Comparison of ENCODE assay signal across 32 cellular contexts in genomic region chr12:19688489-19688888, GRCh38.
DNase-seq lines count a peak whose midpoint lies in the region; ATAC-seq, FAIRE-seq and TF ChIP-seq lines count a peak whose summit lies in the region.
"Had no signal": no experiment of that assay in that cellular context is flagged by ENCODE, and none has a peak within 500 bp of the region (broad histone marks: within the 10 kb centered on the region; RNA-seq: fewer than 3 reads in every experiment).

No MANE protein-coding gene starts in this region.

- FAIRE-seq in endothelial cell of umbilical vein (lab: Jason Lieb, UNC): no peak
- FAIRE-seq: D721Med, HTR-8/SVneo had no signal

- peak overlapping the region; percentile 69 for H2AFZ ChIP-seq in endothelial cell of umbilical vein (ENCODE audit: low read depth, low read length)
- H2AFZ ChIP-seq in osteoblast (ENCODE audit: low read length): peak overlapping the region; percentile 61
- H2AFZ ChIP-seq: neural progenitor cell had no signal

- H3K9ac ChIP-seq in endothelial cell of umbilical vein (replicated peaks; ENCODE audit: extremely low read depth, insufficient read depth, low read length): no peak overlapping the region
- H3K9ac ChIP-seq: KMS-11, neural progenitor cell had no signal

- H3K79me2 ChIP-seq in endothelial cell of umbilical vein (ENCODE audit: control insufficient read depth, insufficient read depth, low read length): no peaks in the 10 kb centered on the region
- no peaks in the 10 kb centered on the region for H3K79me2 ChIP-seq in osteoblast (ENCODE audit: insufficient read depth, low read length)

- H3K4me3 Mint-ChIP-seq in CD8-positive, alpha-beta T cell: no peak overlapping the region
- H3K4me3 Mint-ChIP-seq: activated CD4-positive, alpha-beta T cell treated with anti-CD3 and anti-CD28 coated beads for 36 hours; activated naive CD8-positive, alpha-beta T cell treated with anti-CD3 and anti-CD28 coated beads, Interleukin-2, amount 50 U/mL, for 24 hours; neural progenitor cell; stimulated activated naive B cell treated with anti-CD40 and anti-IgM and Interleukin-4, amounts not matched to agents 10 μg/mL and 1 μg/mL and 100 μg/mL, for 72 hours; T-helper 17 cell had no signal

- H4K20me1 ChIP-seq in endothelial cell of umbilical vein (replicated peaks; ENCODE audit: control insufficient read depth, extremely low read depth, insufficient read depth, low read length) (no peaks in the 10 kb centered on the region), osteoblast (ENCODE audit: insufficient read depth, low read length) (no peaks in the 10 kb centered on the region)

- ATAC-seq in HG02678 (IDR thresholded peaks at IDR 0.05; ENCODE audit: unreplicated experiment): no peak
- ATAC-seq in CD8-positive, alpha-beta T cell: no peak
- ATAC-seq: activated CD4-positive, alpha-beta T cell treated with anti-CD3 and anti-CD28 coated beads for 36 hours; activated naive CD8-positive, alpha-beta T cell treated with anti-CD3 and anti-CD28 coated beads, Interleukin-2, amount 50 U/mL, for 24 hours; gastroesophageal sphincter; HCT116; left lobe of liver; stimulated activated naive B cell treated with anti-CD40 and anti-IgM and Interleukin-4, amounts not matched to agents 10 μg/mL and 1 μg/mL and 100 μg/mL, for 72 hours; T-helper 17 cell had no signal

- H3K9me1 ChIP-seq in endothelial cell of umbilical vein (replicated peaks; ENCODE audit: control insufficient read depth, extremely low read depth, insufficient read depth, low read length): no peaks in the 10 kb centered on the region

- no peaks in the 10 kb centered on the region for H3K4me1 Mint-ChIP-seq in CD8-positive, alpha-beta T cell (ENCODE audit: low read depth)
- H3K4me1 Mint-ChIP-seq: activated CD4-positive, alpha-beta T cell treated with anti-CD3 and anti-CD28 coated beads for 36 hours; stimulated activated naive B cell treated with anti-CD40 and anti-IgM and Interleukin-4, amounts not matched to agents 10 μg/mL and 1 μg/mL and 100 μg/mL, for 72 hours had no signal

- TF ChIP-seq POLR2A in endothelial cell of umbilical vein (IDR thresholded peaks at IDR 0.05; ENCODE audit: low read depth, low read length): no peak

- H3K36me3 Mint-ChIP-seq in CD8-positive, alpha-beta T cell: no peaks in the 10 kb centered on the region
- H3K36me3 Mint-ChIP-seq: neural progenitor cell; stimulated activated naive B cell treated with anti-CD40 and anti-IgM and Interleukin-4, amounts not matched to agents 10 μg/mL and 1 μg/mL and 100 μg/mL, for 72 hours had no signal

- intact Hi-C loops in endothelial cell of umbilical vein (cut with micrococcal nuclease): no loop called here
- intact Hi-C loops in CD8-positive, alpha-beta T cell (cut with DNase I, micrococcal nuclease): no loop called here

- H3K9me3 ChIP-seq in endothelial cell of umbilical vein (replicated peaks; ENCODE audit: control insufficient read depth, insufficient read depth, low read length) (no peaks in the 10 kb centered on the region), osteoblast (ENCODE audit: low read depth, low read length) (no peaks in the 10 kb centered on the region)
- no peaks in the 10 kb centered on the region for H3K9me3 ChIP-seq in CD8-positive, alpha-beta T cell (ENCODE audit: low read length)
- H3K9me3 ChIP-seq: body of pancreas, gastroesophageal sphincter, sigmoid colon, suprapubic skin had no signal

- H3K4me1 ChIP-seq in endothelial cell of umbilical vein (ENCODE audit: control insufficient read depth, extremely low read depth, insufficient read depth, low read length) (peaks cover 22% of the 10 kb centered on the region), osteoblast (ENCODE audit: insufficient read depth, low read length) (peaks cover 12% of the 10 kb centered on the region)
- H3K4me1 ChIP-seq in CD8-positive, alpha-beta T cell (ENCODE audit: insufficient read depth, low read length): no peaks in the 10 kb centered on the region
- H3K4me1 ChIP-seq: neural progenitor cell, sigmoid colon had no signal

- H3K4me2 ChIP-seq in endothelial cell of umbilical vein (ENCODE audit: insufficient read depth, low read length) (no peak overlapping the region), osteoblast (ENCODE audit: insufficient read depth, low read length) (no peak overlapping the region)
- H3K4me2 ChIP-seq: KMS-11, neural progenitor cell had no signal

- dilution Hi-C loops in endothelial cell of umbilical vein (cut with MboI; ENCODE audit: extremely low pct_ligation_motif_present, low sequenced_read_pairs): no loop called here

- H3K27me3 ChIP-seq in endothelial cell of umbilical vein (ENCODE audit: control insufficient read depth in 2 of 2, insufficient read depth in 2 of 2, low read length in 2 of 2) (no peaks in the 10 kb centered on the region), osteoblast (ENCODE audit: insufficient read depth, low read length) (no peaks in the 10 kb centered on the region)
- H3K27me3 ChIP-seq in CD8-positive, alpha-beta T cell (ENCODE audit: insufficient read depth, low read length): no peaks in the 10 kb centered on the region
- H3K27me3 ChIP-seq: body of pancreas, gastroesophageal sphincter, neural progenitor cell, sigmoid colon, suprapubic skin had no signal

- CTCF ChIA-PET in endothelial cell of umbilical vein (lab: Charles Lee): no interaction called here
- CTCF ChIA-PET in CD8-positive, alpha-beta T cell (lab: Charles Lee): no interaction called here

- peak; percentile 51 for DNase-seq in NCI-H2029 (lab: John Stamatoyannopoulos, UW)
- DNase-seq in NCI-H69 (lab: John Stamatoyannopoulos, UW): peak; percentile 2
- DNase-seq in endothelial cell of umbilical vein (ENCODE audit: low read depth, low spot score): peak; percentile 56
- DNase-seq in osteoblast (ENCODE audit: insufficient read length, low spot score, missing footprints): peak; percentile 41
- no peak for DNase-seq in UCSD-AML1 (lab: John Stamatoyannopoulos, UW; ENCODE audit: unreplicated experiment)
- DNase-seq in CD8-positive, alpha-beta T cell: no peak
- DNase-seq: activated CD4-positive, alpha-beta T cell treated with anti-CD3 and anti-CD28 coated beads for 36 hours; activated gamma-delta T cell treated with Interleukin-2 at 50 U/mL for 16 hours; activated naive CD8-positive, alpha-beta T cell treated with anti-CD3 and anti-CD28 coated beads, Interleukin-2, amount 50 U/mL, for 24 hours; activated T-cell treated with anti-CD3 and anti-CD28 coated beads for 4 hours; effector CD8-positive, alpha-beta T cell; hippocampal formation; mesenchymal stem cell; MV-4-11; NCI-H2171 treated with DMSO at 0.1 percent for 48 hours; NCI-H774; sigmoid colon; stimulated activated CD4-positive, alpha-beta T cell treated with anti-CD3 and anti-CD28 coated beads, Interleukin-4, amount 100 ng/mL, for 4 hours; stimulated activated naive B cell treated with anti-CD40 and anti-IgM and Interleukin-4, amounts not matched to agents 10 μg/mL and 1 μg/mL and 100 μg/mL, for 72 hours; T-helper 17 cell had no signal

- POLR2A ChIA-PET in endothelial cell of umbilical vein (lab: Charles Lee): no interaction called here
- POLR2A ChIA-PET in CD8-positive, alpha-beta T cell (lab: Charles Lee): no interaction called here

- H3K4me3 ChIP-seq in endothelial cell of umbilical vein (replicated peaks in 1 of 3; ENCODE audit: insufficient read depth in 1 of 3, low read depth in 1 of 3, low read length in 3 of 3): no peak overlapping the region
- no peak overlapping the region for H3K4me3 ChIP-seq in osteoblast (ENCODE audit: insufficient read depth, low read length)
- no peak overlapping the region for H3K4me3 ChIP-seq in CD8-positive, alpha-beta T cell (ENCODE audit: low read depth, low read length)
- H3K4me3 ChIP-seq: body of pancreas, gastroesophageal sphincter, neural progenitor cell, sigmoid colon, SK-N-MC, suprapubic skin had no signal

- H3K27ac ChIP-seq in endothelial cell of umbilical vein (ENCODE audit: insufficient read depth, low read depth, low read length) (no peak overlapping the region), osteoblast (ENCODE audit: low read depth, low read length) (no peak overlapping the region)
- H3K27ac ChIP-seq in CD8-positive, alpha-beta T cell (ENCODE audit: low read depth, low read length): no peak overlapping the region
- H3K27ac ChIP-seq: gastroesophageal sphincter, KMS-11, neural progenitor cell, sigmoid colon, SK-N-MC, suprapubic skin had no signal

- TF ChIP-seq CTCF in endothelial cell of umbilical vein (IDR thresholded peaks at IDR 0.05; ENCODE audit: extremely low read depth in 1 of 2, insufficient read depth in 1 of 2, low read depth in 1 of 2, low read length in 2 of 2) (no peak), osteoblast (IDR thresholded peaks at IDR 0.05; ENCODE audit: extremely low read depth, low read depth, low read length) (no peak)
- TF ChIP-seq CTCF in CD8-positive, alpha-beta T cell (IDR thresholded peaks at IDR 0.05): no peak

- BruUV-seq in endothelial cell of umbilical vein (replicated peaks; lab: Mats Ljungman, UMichigan): no TSS peak

- no peak overlapping the region for H3K27ac Mint-ChIP-seq in CD8-positive, alpha-beta T cell
- H3K27ac Mint-ChIP-seq: activated CD4-positive, alpha-beta T cell treated with anti-CD3 and anti-CD28 coated beads for 36 hours; activated naive CD8-positive, alpha-beta T cell treated with anti-CD3 and anti-CD28 coated beads, Interleukin-2, amount 50 U/mL, for 24 hours; neural progenitor cell; progenitor cell of endocrine pancreas; stimulated activated naive B cell treated with anti-CD40 and anti-IgM and Interleukin-4, amounts not matched to agents 10 μg/mL and 1 μg/mL and 100 μg/mL, for 72 hours; T-helper 17 cell had no signal

- no peaks in the 10 kb centered on the region for H3K27me3 Mint-ChIP-seq in CD8-positive, alpha-beta T cell (ENCODE audit: low read depth)
- H3K27me3 Mint-ChIP-seq: activated CD4-positive, alpha-beta T cell treated with anti-CD3 and anti-CD28 coated beads for 36 hours; activated naive CD8-positive, alpha-beta T cell treated with anti-CD3 and anti-CD28 coated beads, Interleukin-2, amount 50 U/mL, for 24 hours; progenitor cell of endocrine pancreas; stimulated activated naive B cell treated with anti-CD40 and anti-IgM and Interleukin-4, amounts not matched to agents 10 μg/mL and 1 μg/mL and 100 μg/mL, for 72 hours had no signal

- H3K36me3 ChIP-seq in endothelial cell of umbilical vein (ENCODE audit: control insufficient read depth in 2 of 2, extremely low read depth in 1 of 2, insufficient read depth in 2 of 2, low read length in 2 of 2) (no peaks in the 10 kb centered on the region), osteoblast (ENCODE audit: insufficient read depth, low read length) (no peaks in the 10 kb centered on the region)
- no peaks in the 10 kb centered on the region for H3K36me3 ChIP-seq in CD8-positive, alpha-beta T cell (ENCODE audit: insufficient read depth, low read length)
- H3K36me3 ChIP-seq: gastroesophageal sphincter, neural progenitor cell, sigmoid colon, suprapubic skin had no signal

- no peaks in the 10 kb centered on the region for H3K9me3 Mint-ChIP-seq in CD8-positive, alpha-beta T cell
- H3K9me3 Mint-ChIP-seq: neural progenitor cell had no signal

TF ChIP-seq in endothelial cell of umbilical vein, 7 proteins besides CTCF, POLR2A, EP300 and RAD21 (continues in another document):
- TF ChIP-seq MYC (IDR thresholded peaks at IDR 0.05; ENCODE audit: low read depth, low read length): no peak
- TF ChIP-seq GATA2 (IDR thresholded peaks at IDR 0.05; ENCODE audit: insufficient read depth, insufficient read length, low read depth, low read length): no peak
- no peak for TF ChIP-seq FOS (IDR thresholded peaks at IDR 0.05; ENCODE audit: borderline replicate concordance, insufficient read depth, low read length)

Comparison
In these comparisons a context has a peak if more than half of its experiments do, and no peak if none do; other contexts are left out.
1. DNase-seq: peak in NCI-H2029 (single experiment), NCI-H69 (single experiment), endothelial cell of umbilical vein (single experiment) and osteoblast (single experiment); none in UCSD-AML1 (single experiment) and CD8-positive, alpha-beta T cell (0 of 7).